Comparison of ENCODE assay signal across 16 cellular contexts in genomic region chr7:158125091-158125490, GRCh38.
DNase-seq lines count a peak whose midpoint lies in the region; ATAC-seq and TF ChIP-seq lines count a peak whose summit lies in the region.
"Had no signal": no experiment of that assay in that cellular context is flagged by ENCODE, and none has a peak within 500 bp of the region (broad histone marks: within the 10 kb centered on the region; RNA-seq: fewer than 3 reads in every experiment).

No MANE protein-coding gene starts in this region.

- 87% methylated on average over 15 of the region's 17 CpGs; no CpG with 5 or more reads in 1 of the 2 experiments for WGBS in endodermal cell (ENCODE audit: insufficient coverage in 1 of 2, insufficient read length in 1 of 2), 2 experiments
- WGBS in suprapubic skin = 90% methylated on average over 17 of the region's 17 CpGs

- H3K9me3 Mint-ChIP-seq in activated CD8-positive, alpha-beta memory T cell treated with anti-CD3 and anti-CD28 coated beads, Interleukin-2, amount 10 ng/mL, durations not matched to agents 7 days and 5 days (ENCODE audit: low read depth) = peaks cover 11% of the 10 kb centered on the region
- peaks cover 22% of the 10 kb centered on the region for H3K9me3 Mint-ChIP-seq in endodermal cell
- peaks cover 46% of the 10 kb centered on the region for H3K9me3 Mint-ChIP-seq in HFFc6

- peak overlapping the region; percentile 38 for H3K4me3 Mint-ChIP-seq in activated CD8-positive, alpha-beta memory T cell treated with anti-CD3 and anti-CD28 coated beads, Interleukin-2, amount 10 ng/mL, durations not matched to agents 7 days and 5 days
- H3K4me3 Mint-ChIP-seq in endodermal cell (no peak overlapping the region), HFFc6 (no peak overlapping the region)
- H3K4me3 Mint-ChIP-seq: H9 had no signal

- H3K36me3 Mint-ChIP-seq in activated CD8-positive, alpha-beta memory T cell treated with anti-CD3 and anti-CD28 coated beads, Interleukin-2, amount 10 ng/mL, durations not matched to agents 7 days and 5 days = peaks cover 2% of the 10 kb centered on the region
- H3K36me3 Mint-ChIP-seq in endodermal cell (ENCODE audit: low read depth) (no peaks in the 10 kb centered on the region), HFFc6 (ENCODE audit: low read depth) (peaks cover 6% of the 10 kb centered on the region; the same call in 1 of the 2 replicates)
- H3K36me3 Mint-ChIP-seq: CD8-positive, alpha-beta memory T cell had no signal

- H3K4me1 Mint-ChIP-seq in activated CD8-positive, alpha-beta memory T cell treated with anti-CD3 and anti-CD28 coated beads, Interleukin-2, amount 10 ng/mL, durations not matched to agents 7 days and 5 days = no peaks in the 10 kb centered on the region
- no peaks in the 10 kb centered on the region for H3K4me1 Mint-ChIP-seq in endodermal cell
- H3K4me1 Mint-ChIP-seq in HFFc6 (ENCODE audit: low read depth) = no peaks in the 10 kb centered on the region
- H3K4me1 Mint-ChIP-seq: CD8-positive, alpha-beta memory T cell; H9 had no signal

- no peak overlapping the region for H3K27ac Mint-ChIP-seq in activated CD8-positive, alpha-beta memory T cell treated with anti-CD3 and anti-CD28 coated beads, Interleukin-2, amount 10 ng/mL, durations not matched to agents 7 days and 5 days
- no peak overlapping the region for H3K27ac Mint-ChIP-seq in endodermal cell
- H3K27ac Mint-ChIP-seq in HFFc6 = no peak overlapping the region
- H3K27ac Mint-ChIP-seq: H9 had no signal

- TF ChIP-seq POLR2A in suprapubic skin (IDR thresholded peaks at IDR 0.05) = no peak

- H3K27me3 ChIP-seq in endodermal cell (ENCODE audit: control insufficient read depth, insufficient read depth, low read length, poor library complexity, severe bottlenecking) (no peaks in the 10 kb centered on the region), suprapubic skin (no peaks in the 10 kb centered on the region)

- H3K4me1 ChIP-seq in endodermal cell (ENCODE audit: control insufficient read depth, insufficient read depth, low read length) (no peaks in the 10 kb centered on the region), suprapubic skin (no peaks in the 10 kb centered on the region)

- H3K4me3 ChIP-seq in endodermal cell (ENCODE audit: low read length) (no peak overlapping the region), suprapubic skin (no peak overlapping the region)
- H3K4me3 ChIP-seq: GM23248 had no signal

- intact Hi-C loops in sciatic nerve (cut with DNase I) = no loop called here

- H3K36me3 ChIP-seq in endodermal cell (ENCODE audit: control insufficient read depth, insufficient read depth, low read length) (no peaks in the 10 kb centered on the region), suprapubic skin (no peaks in the 10 kb centered on the region)

- no peak overlapping the region for H3K27ac ChIP-seq in endodermal cell (ENCODE audit: low read depth, low read length)
- no peak overlapping the region for H3K27ac ChIP-seq in suprapubic skin
- H3K27ac ChIP-seq: 22Rv1, GM23248 had no signal

- no peak overlapping the region for H3K9ac ChIP-seq in endodermal cell (ENCODE audit: extremely low read depth, low read length, poor library complexity, severe bottlenecking)
- H3K9ac ChIP-seq: GM23248 had no signal

- no peak for ATAC-seq in activated CD8-positive, alpha-beta memory T cell treated with anti-CD3 and anti-CD28 coated beads, Interleukin-2, amount 10 ng/mL, durations not matched to agents 7 days and 5 days
- no peak for ATAC-seq in sciatic nerve
- no peak for ATAC-seq in HG03045 (IDR thresholded peaks at IDR 0.05; ENCODE audit: unreplicated experiment)
- no peak for ATAC-seq in HG02759 (IDR thresholded peaks at IDR 0.05; ENCODE audit: unreplicated experiment)

- DNase-seq in activated CD8-positive, alpha-beta memory T cell treated with anti-CD3 and anti-CD28 coated beads, Interleukin-2, amount 10 ng/mL, durations not matched to agents 7 days and 5 days = no peak
- no peak for DNase-seq in activated CD8-positive, alpha-beta memory T cell treated with anti-CD3 and anti-CD28 coated beads, Interleukin-2, amount 50 U/mL, for 4 hours
- DNase-seq in endodermal cell (peak; percentile 20), sciatic nerve (ENCODE audit: low spot score) (peak; percentile 39), suprapubic skin (ENCODE audit: low spot score in 2 of 2) (peak; percentile 48 to 74), HFFc6 (no peak)
- DNase-seq: CD8-positive, alpha-beta memory T cell; DMS 273 treated with DMSO at 0.1 percent for 48 hours; DMS79; EL; GM23248; H9; IMR-90 had no signal

- TF ChIP-seq EP300 in suprapubic skin (IDR thresholded peaks at IDR 0.05) = no peak

- H3K9me3 ChIP-seq in endodermal cell (ENCODE audit: control insufficient read depth, low read length) (peaks cover 88% of the 10 kb centered on the region), suprapubic skin (peaks cover 2% of the 10 kb centered on the region)

- no peaks in the 10 kb centered on the region for H3K27me3 Mint-ChIP-seq in activated CD8-positive, alpha-beta memory T cell treated with anti-CD3 and anti-CD28 coated beads, Interleukin-2, amount 10 ng/mL, durations not matched to agents 7 days and 5 days
- H3K27me3 Mint-ChIP-seq in endodermal cell (ENCODE audit: insufficient read depth) (no peaks in the 10 kb centered on the region), HFFc6 (ENCODE audit: insufficient read depth) (no peaks in the 10 kb centered on the region)
- H3K27me3 Mint-ChIP-seq: CD8-positive, alpha-beta memory T cell had no signal

- TF ChIP-seq CTCF in endodermal cell (conservative IDR thresholded peaks at IDR 0.05) (no peak), suprapubic skin (IDR thresholded peaks at IDR 0.05) (no peak), HFFc6 (IDR thresholded peaks at IDR 0.05) (no peak)

- CTCF ChIA-PET in activated CD8-positive, alpha-beta memory T cell treated with anti-CD3 and anti-CD28 coated beads, Interleukin-2, amount 10 ng/mL, durations not matched to agents 7 days and 5 days (lab: Charles Lee) = no interaction called here

Comparison
In these comparisons a context has a peak if more than half of its experiments do, and no peak if none do; other contexts are left out.
1. DNase-seq: peak in endodermal cell (single experiment), sciatic nerve (single experiment) and suprapubic skin (2 of 2); none in activated CD8-positive, alpha-beta memory T cell treated with anti-CD3 and anti-CD28 coated beads, Interleukin-2, amount 10 ng/mL, durations not matched to agents 7 days and 5 days (single experiment), activated CD8-positive, alpha-beta memory T cell treated with anti-CD3 and anti-CD28 coated beads, Interleukin-2, amount 50 U/mL, for 4 hours (single experiment) and HFFc6 (single experiment).